ENCODE assay signal across 8 cellular contexts in genomic region chr10:128062837-128063563, GRCh38.
DNase-seq lines count a peak whose midpoint lies in the region; ATAC-seq lines count a peak whose summit lies in the region.

No MANE protein-coding gene starts in this region.

- CTCF ChIA-PET in activated CD4-positive, alpha-beta T cell treated with anti-CD3 and anti-CD28 coated beads for 36 hours (lab: Charles Lee), result interaction anchor here (0.7 to 5.7 kb wide), 11 partner anchors 9 to 71 kb away, joined by 3 to 47 read pairs (median 5); no protein-coding TSS in a partner anchor
- CTCF ChIA-PET in activated CD4-positive, alpha-beta memory T cell treated with anti-CD3 and anti-CD28 coated beads, Interleukin-2, amount 10 ng/mL, durations not matched to agents 7 days and 5 days (lab: Charles Lee), result interaction anchor here (1.0 to 6.6 kb wide), 10 partner anchors 11 to 156 kb away, joined by 3 to 71 read pairs (median 5); partner anchors contain the start of gene PTPRE

- no peaks in the 10 kb centered on the region for H3K27me3 Mint-ChIP-seq in activated CD4-positive, alpha-beta T cell treated with anti-CD3 and anti-CD28 coated beads for 36 hours
- no peaks in the 10 kb centered on the region for H3K27me3 Mint-ChIP-seq in activated CD4-positive, alpha-beta memory T cell treated with anti-CD3 and anti-CD28 coated beads, Interleukin-2, amount 10 ng/mL, durations not matched to agents 7 days and 5 days

- H3K4me1 Mint-ChIP-seq in activated CD4-positive, alpha-beta T cell treated with anti-CD3 and anti-CD28 coated beads for 36 hours, result peaks cover 72% of the 10 kb centered on the region
- H3K4me1 Mint-ChIP-seq in activated CD4-positive, alpha-beta memory T cell treated with anti-CD3 and anti-CD28 coated beads, Interleukin-2, amount 10 ng/mL, durations not matched to agents 7 days and 5 days, result peaks cover 63% of the 10 kb centered on the region

- peak overlapping the region; percentile 59 for H3K4me3 Mint-ChIP-seq in activated CD4-positive, alpha-beta T cell treated with anti-CD3 and anti-CD28 coated beads for 36 hours
- peak overlapping the region; percentile 51 for H3K4me3 Mint-ChIP-seq in activated CD4-positive, alpha-beta memory T cell treated with anti-CD3 and anti-CD28 coated beads, Interleukin-2, amount 10 ng/mL, durations not matched to agents 7 days and 5 days

- H3K36me3 Mint-ChIP-seq in activated CD4-positive, alpha-beta T cell treated with anti-CD3 and anti-CD28 coated beads for 36 hours (ENCODE audit: low read depth), result peaks cover 57% of the 10 kb centered on the region
- H3K36me3 Mint-ChIP-seq in activated CD4-positive, alpha-beta memory T cell treated with anti-CD3 and anti-CD28 coated beads, Interleukin-2, amount 10 ng/mL, durations not matched to agents 7 days and 5 days (ENCODE audit: low read depth), result peaks cover 75% of the 10 kb centered on the region

- POLR2A ChIA-PET in activated CD4-positive, alpha-beta T cell treated with anti-CD3 and anti-CD28 coated beads for 36 hours (lab: Charles Lee), result interaction anchor here (1.6 to 4.0 kb wide), 3 partner anchors 12 to 72 kb away, joined by 5 to 60 read pairs (median 8); no protein-coding TSS in a partner anchor
- POLR2A ChIA-PET in activated CD4-positive, alpha-beta memory T cell treated with anti-CD3 and anti-CD28 coated beads, Interleukin-2, amount 10 ng/mL, durations not matched to agents 7 days and 5 days (lab: Charles Lee), result interaction anchor here (0.9 to 5.2 kb wide), 10 partner anchors 11 to 156 kb away, joined by 3 to 167 read pairs (median 4); partner anchors contain the start of genes MKI67 and PTPRE

- H3K9me3 Mint-ChIP-seq in activated CD4-positive, alpha-beta T cell treated with anti-CD3 and anti-CD28 coated beads for 36 hours (ENCODE audit: low read depth), result peaks cover 3% of the 10 kb centered on the region
- H3K9me3 Mint-ChIP-seq in activated CD4-positive, alpha-beta memory T cell treated with anti-CD3 and anti-CD28 coated beads, Interleukin-2, amount 10 ng/mL, durations not matched to agents 7 days and 5 days, result peaks cover 4% of the 10 kb centered on the region

- intact Hi-C loops in activated CD4-positive, alpha-beta T cell treated with anti-CD3 and anti-CD28 coated beads for 36 hours (cut with DNase I, micrococcal nuclease), result loop anchor here in 1 of 2 experiments (10.0 kb wide), 1 partner anchor 348 kb away; no protein-coding TSS in a partner anchor

- H3K27ac Mint-ChIP-seq in activated CD4-positive, alpha-beta T cell treated with anti-CD3 and anti-CD28 coated beads for 36 hours, result peak overlapping the region; percentile 90
- peak overlapping the region; percentile 76 for H3K27ac Mint-ChIP-seq in activated CD4-positive, alpha-beta memory T cell treated with anti-CD3 and anti-CD28 coated beads, Interleukin-2, amount 10 ng/mL, durations not matched to agents 7 days and 5 days

- ATAC-seq in activated CD4-positive, alpha-beta T cell treated with anti-CD3 and anti-CD28 coated beads for 36 hours, result peak; percentile 4
- ATAC-seq in HG03521 (IDR thresholded peaks at IDR 0.05; ENCODE audit: unreplicated experiment), result peak; percentile 36

- peak; percentile 64 for DNase-seq in activated CD4-positive, alpha-beta T cell treated with anti-CD3 and anti-CD28 coated beads for 36 hours
- no peak for DNase-seq in activated CD4-positive, alpha-beta T cell treated with anti-CD3 and anti-CD28 coated beads for 1 hour
- DNase-seq in activated CD4-positive, alpha-beta memory T cell treated with anti-CD3 and anti-CD28 coated beads, Interleukin-2, amount 10 ng/mL, durations not matched to agents 7 days and 5 days, result peak; percentile 64
- DNase-seq in globus pallidus (ENCODE audit: low spot score) (peak; percentile 48), SHP77 treated with DMSO at 0.1 percent for 48 hours (lab: John Stamatoyannopoulos, UW) (no peak), amniotic stem cell (lab: John Stamatoyannopoulos, UW) (no peak)
- DNase-seq in stimulated activated CD4-positive, alpha-beta T cell treated with anti-CD3 and anti-CD28 coated beads, Interleukin-1b, Interleukin-23, amount 100 ng/mL, for 4 hours (ENCODE audit: low read depth in 2 of 2), result peak; percentile 21 to 38

Comparison
In these comparisons a context has a peak if more than half of its experiments do, and no peak if none do; other contexts are left out.
1. DNase-seq: peak in activated CD4-positive, alpha-beta T cell treated with anti-CD3 and anti-CD28 coated beads for 36 hours (single experiment), activated CD4-positive, alpha-beta memory T cell treated with anti-CD3 and anti-CD28 coated beads, Interleukin-2, amount 10 ng/mL, durations not matched to agents 7 days and 5 days (single experiment), globus pallidus (single experiment) and stimulated activated CD4-positive, alpha-beta T cell treated with anti-CD3 and anti-CD28 coated beads, Interleukin-1b, Interleukin-23, amount 100 ng/mL, for 4 hours (2 of 2); none in activated CD4-positive, alpha-beta T cell treated with anti-CD3 and anti-CD28 coated beads for 1 hour (single experiment), SHP77 treated with DMSO at 0.1 percent for 48 hours (single experiment) and amniotic stem cell (single experiment).